Comparison of ENCODE assay signal across 8 cellular contexts in genomic region chr13:43786766-43787517, GRCh38. TPM values are rescaled to one million over a fixed set of nuclear protein-coding genes. Genes with fewer than 3 reads are reported as not detected.
A peak's percentile ranks its signal among the peaks of the same experiment; 100 is the strongest.
DNase-seq lines count a peak whose midpoint lies in the region; ATAC-seq and TF ChIP-seq lines count a peak whose summit lies in the region.

Gene ENOX1 (minus strand): TSS chr13:43786972.

- peak within 1 kb of the TSS in 1 of 2 experiments; percentile 86 for H3K23ac ChIP-seq in mesenchymal stem cell (ENCODE audit: low read length in 2 of 2)

- no peak within 1 kb of the TSS for H2AK5ac ChIP-seq in mesenchymal stem cell (ENCODE audit: low read length, severe bottlenecking)

- H3K4ac ChIP-seq in mesenchymal stem cell (ENCODE audit: low read depth in 1 of 2, low read length in 2 of 2), result peak within 1 kb of the TSS; percentile 46 to 85

- H3K4me1 ChIP-seq in mesenchymal stem cell (ENCODE audit: control insufficient read depth, insufficient read depth, low read depth, low read length), result peaks cover 21% of the 10 kb centered on the region
- peaks cover 0 to 31% (median 29%) of the 10 kb centered on the region in 5 donors for H3K4me1 ChIP-seq in subcutaneous abdominal adipose tissue (ENCODE audit: control insufficient read depth in 5 of 5, insufficient read depth in 5 of 5, low read length in 5 of 5)

- DNase-seq in AG04449 (ENCODE audit: low read depth, low spot score) (no peak), GM12865 (ENCODE audit: low read depth) (peak; percentile 78), MV-4-11 (lab: John Stamatoyannopoulos, UW) (peak; percentile 46), epithelial cell of esophagus (ENCODE audit: low read depth) (peak; percentile 63), mesenchymal stem cell (peak; percentile 88)
- peak; percentile 34 for DNase-seq in activated CD4-positive, CD25-positive, alpha-beta regulatory T cell treated with anti-CD3 and anti-CD28 coated beads, Interleukin-2, amount 50 U/mL, for 72 hours

- POLR2A ChIA-PET in AG04449 (lab: Yijun Ruan, JAX), result interaction anchor here (0.6 to 1.7 kb wide), 5 partner anchors 18 to 629 kb away, joined by 3 to 5 read pairs (median 3); no protein-coding TSS in a partner anchor

- H2BK15ac ChIP-seq in mesenchymal stem cell (ENCODE audit: low read depth, poor library complexity, severe bottlenecking), result peak within 1 kb of the TSS; percentile 98

- H3K79me1 ChIP-seq in mesenchymal stem cell (replicated peaks; ENCODE audit: low read length, poor library complexity, severe bottlenecking), result no peaks in the 10 kb centered on the region

- peak within 1 kb of the TSS in 1 of 2 experiments; percentile 87 for H2BK12ac ChIP-seq in mesenchymal stem cell (ENCODE audit: low read length in 2 of 2)

- H3K27ac ChIP-seq in mesenchymal stem cell (ENCODE audit: low read length, poor library complexity, severe bottlenecking), result no peak within 1 kb of the TSS
- peak within 1 kb of the TSS; percentile 47 for H3K27ac ChIP-seq in subcutaneous abdominal adipose tissue (ENCODE audit: low read depth, low read length)

- H2AFZ ChIP-seq in mesenchymal stem cell (ENCODE audit: low read depth, low read length), result peak within 1 kb of the TSS; percentile 75

- H3K36me3 ChIP-seq in mesenchymal stem cell (ENCODE audit: control insufficient read depth in 1 of 2, insufficient read depth in 2 of 2, low read depth in 1 of 2, low read length in 2 of 2) (no peaks in the 10 kb centered on the region), subcutaneous abdominal adipose tissue (ENCODE audit: control insufficient read depth in 5 of 5, insufficient read depth in 5 of 5, low read length in 5 of 5) (no peaks in the 10 kb centered on the region)

- H3K9ac ChIP-seq in mesenchymal stem cell (ENCODE audit: low read length), result peak within 1 kb of the TSS; percentile 87
- H3K9ac ChIP-seq in subcutaneous abdominal adipose tissue (ENCODE audit: low read length in 5 of 5), result peak within 1 kb of the TSS in 4 of 5 donors; percentile 16 to 70 (median 61)

- H3K4me2 ChIP-seq in mesenchymal stem cell (ENCODE audit: low read length, poor library complexity, severe bottlenecking), result peak within 1 kb of the TSS; percentile 90

- no peak within 1 kb of the TSS for H2BK5ac ChIP-seq in mesenchymal stem cell (ENCODE audit: low read depth, low read length, poor library complexity, severe bottlenecking)

- ATAC-seq in GM21619 (IDR thresholded peaks at IDR 0.05; ENCODE audit: unreplicated experiment), result no peak

- peak within 1 kb of the TSS; percentile 72 to 89 for H3K18ac ChIP-seq in mesenchymal stem cell (ENCODE audit: low read depth in 1 of 2, low read length in 2 of 2)

- H3K27me3 ChIP-seq in mesenchymal stem cell (ENCODE audit: control insufficient read depth in 1 of 2, insufficient read depth in 1 of 2, low read length in 2 of 2), result no peaks in the 10 kb centered on the region
- H3K27me3 ChIP-seq in subcutaneous abdominal adipose tissue (ENCODE audit: control insufficient read depth in 5 of 5, insufficient read depth in 4 of 5, low read length in 5 of 5), result peaks cover 0 to 4% (median 0%) of the 10 kb centered on the region in 5 donors

- peak within 1 kb of the TSS; percentile 72 for H3K4me3 ChIP-seq in AG04449 (ENCODE audit: low read depth, low read length)
- H3K4me3 ChIP-seq in GM12865 (ENCODE audit: low read depth, low read length), result peak within 1 kb of the TSS; percentile 73
- peak within 1 kb of the TSS; percentile 45 for H3K4me3 ChIP-seq in epithelial cell of esophagus (ENCODE audit: low read length)
- peak within 1 kb of the TSS; percentile 68 to 87 for H3K4me3 ChIP-seq in mesenchymal stem cell (ENCODE audit: insufficient read depth in 1 of 2, low read depth in 1 of 2, low read length in 2 of 2)
- peak within 1 kb of the TSS; percentile 66 to 82 (median 70) for H3K4me3 ChIP-seq in subcutaneous abdominal adipose tissue (ENCODE audit: low read depth in 1 of 5, low read length in 5 of 5)

- H2BK120ac ChIP-seq in mesenchymal stem cell (ENCODE audit: low read depth, low read length), result peak within 1 kb of the TSS; percentile 80

- CTCF ChIA-PET in AG04449 (lab: Yijun Ruan, JAX), result interaction anchor here (1.0 to 2.4 kb wide), 4 partner anchors 17 to 702 kb away, joined by 3 to 6 read pairs (median 5); no protein-coding TSS in a partner anchor

- H3K9me3 ChIP-seq in mesenchymal stem cell (ENCODE audit: control insufficient read depth, low read length), result no peaks in the 10 kb centered on the region
- no peaks in the 10 kb centered on the region for H3K9me3 ChIP-seq in subcutaneous abdominal adipose tissue (ENCODE audit: control insufficient read depth in 5 of 5, low read length in 5 of 5)

- peak within 1 kb of the TSS; percentile 19 to 97 for H3K14ac ChIP-seq in mesenchymal stem cell (ENCODE audit: low read length in 2 of 2)

- H4K8ac ChIP-seq in mesenchymal stem cell (ENCODE audit: low read length), result peak within 1 kb of the TSS; percentile 79

- H4K91ac ChIP-seq in mesenchymal stem cell (ENCODE audit: low read length), result peak within 1 kb of the TSS; percentile 78

- peak; percentile 43 for TF ChIP-seq CTCF in AG04449 (IDR thresholded peaks at IDR 0.05; ENCODE audit: insufficient read depth, low read length, missing control alignments)
- no peak for TF ChIP-seq CTCF in GM12865 (IDR thresholded peaks at IDR 0.05; ENCODE audit: insufficient read depth, low read depth, low read length, missing control alignments)
- no peak for TF ChIP-seq CTCF in epithelial cell of esophagus (IDR thresholded peaks at IDR 0.05; ENCODE audit: insufficient read depth, low read depth, low read length, missing control alignments)

- WGBS in mesenchymal stem cell, result under 1% methylated on average over 83 of the region's 93 CpGs

RNA-seq across cellular contexts. Expression of gene ENOX1, which starts in this region (rescaled TPM):
- polyA plus RNA-seq in mesenchymal stem cell (2013, experiment 1 of 2), result 4.8 TPM
- 4.8 TPM for polyA plus RNA-seq in mesenchymal stem cell (2013, experiment 2 of 2)
